15 cellular contexts compared by ENCODE assay signal in genomic region chr1:33128781-33129180, GRCh38.
DNase-seq lines count a peak whose midpoint lies in the region; ATAC-seq and TF ChIP-seq lines count a peak whose summit lies in the region.
"Had no signal": no experiment of that assay in that cellular context is flagged by ENCODE, and none has a peak within 500 bp of the region (broad histone marks: within the 10 kb centered on the region; RNA-seq: fewer than 3 reads in every experiment).

No MANE protein-coding gene starts in this region.

- no peak overlapping the region for H2AFZ ChIP-seq in OCI-LY3 (ENCODE audit: low read depth, low read length)

- H3K79me2 ChIP-seq in OCI-LY3 (ENCODE audit: low read length), result peaks cover 17% of the 10 kb centered on the region

- H3K9me3 Mint-ChIP-seq in stimulated activated naive B cell treated with anti-CD40 and anti-IgM and Interleukin-4, amounts not matched to agents 10 μg/mL and 1 μg/mL and 100 μg/mL, for 72 hours, result peaks cover 6 to 9% of the 10 kb centered on the region in 2 donors
- H3K9me3 Mint-ChIP-seq: memory B cell had no signal

- peaks cover 33 to 41% of the 10 kb centered on the region in 2 donors for H3K36me3 Mint-ChIP-seq in stimulated activated naive B cell treated with anti-CD40 and anti-IgM and Interleukin-4, amounts not matched to agents 10 μg/mL and 1 μg/mL and 100 μg/mL, for 72 hours

- H3K27ac Mint-ChIP-seq in stimulated activated naive B cell treated with anti-CD40 and anti-IgM and Interleukin-4, amounts not matched to agents 10 μg/mL and 1 μg/mL and 100 μg/mL, for 72 hours, result peak overlapping the region; percentile 53

- no peaks in the 10 kb centered on the region for H4K20me1 ChIP-seq in OCI-LY3 (ENCODE audit: insufficient read depth, low read length)

- H3K4me3 ChIP-seq in OCI-LY3 (ENCODE audit: low read length), result peak overlapping the region; percentile 88; the same call in 1 of the 2 replicates
- H3K4me3 ChIP-seq in coronary artery, result no peak overlapping the region
- H3K4me3 ChIP-seq: K562, ovary, SJCRH30 had no signal

- DNase-seq in activated effector memory CD4-positive, alpha-beta T cell treated with anti-CD3 and anti-CD28 coated beads, Interleukin-2, amount 50 U/mL, for 16 hours, result peak; percentile 49
- DNase-seq in activated effector memory CD4-positive, alpha-beta T cell treated with Interleukin-2 at 50 U/mL for 16 hours, result no peak
- peak; percentile 62 for DNase-seq in coronary artery (ENCODE audit: low spot score)
- no peak for DNase-seq in stimulated activated naive B cell treated with anti-CD40 and anti-IgM and Interleukin-4, amounts not matched to agents 10 μg/mL and 1 μg/mL and 100 μg/mL, for 72 hours
- no peak for DNase-seq in stimulated activated naive CD4-positive, alpha-beta T cell (lab: John Stamatoyannopoulos, UW)
- DNase-seq: NCI-H187 treated with DMSO at 0.1 percent for 48 hours, NCI-H774, ovary, SJCRH30 had no signal

- no peak overlapping the region for H3K9ac ChIP-seq in OCI-LY3 (ENCODE audit: low read length)

- peaks cover 2% of the 10 kb centered on the region for H3K36me3 ChIP-seq in OCI-LY3 (replicated peaks; ENCODE audit: low read depth, low read length)
- H3K36me3 ChIP-seq: ovary, SJCRH30 had no signal

- no peak for ATAC-seq in stimulated activated naive B cell treated with anti-CD40 and anti-IgM and Interleukin-4, amounts not matched to agents 10 μg/mL and 1 μg/mL and 100 μg/mL, for 72 hours (replicated peaks)
- ATAC-seq in HG03378 (IDR thresholded peaks at IDR 0.05; ENCODE audit: unreplicated experiment) (no peak), HG02981 (IDR thresholded peaks at IDR 0.05; ENCODE audit: unreplicated experiment) (no peak)
- ATAC-seq: activated CD4-positive, CD25-positive, alpha-beta regulatory T cell treated with anti-CD3 and anti-CD28 coated beads, Interleukin-2, amount 50 U/mL, for 24 hours; K562 had no signal

- H3K4me3 Mint-ChIP-seq in stimulated activated naive B cell treated with anti-CD40 and anti-IgM and Interleukin-4, amounts not matched to agents 10 μg/mL and 1 μg/mL and 100 μg/mL, for 72 hours, result no peak overlapping the region
- H3K4me3 Mint-ChIP-seq: memory B cell had no signal

- H3K4me1 ChIP-seq in OCI-LY3 (ENCODE audit: low read length), result peaks cover 14% of the 10 kb centered on the region

- H3K4me1 Mint-ChIP-seq in stimulated activated naive B cell treated with anti-CD40 and anti-IgM and Interleukin-4, amounts not matched to agents 10 μg/mL and 1 μg/mL and 100 μg/mL, for 72 hours, result peaks cover 25 to 43% of the 10 kb centered on the region in 2 donors

- 0 out of 2 replicates have a peak overlapping the region, but pooled peaks have one; percentile 95 for H3K27ac ChIP-seq in OCI-LY3 (ENCODE audit: low read length)
- no peak overlapping the region for H3K27ac ChIP-seq in coronary artery
- H3K27ac ChIP-seq: ovary, SJCRH30 had no signal

- H3K9me3 ChIP-seq in OCI-LY3 (ENCODE audit: insufficient read depth, low read length), result no peaks in the 10 kb centered on the region
- H3K9me3 ChIP-seq: ovary, SJCRH30 had no signal

- peak overlapping the region; percentile 74 for H3K4me2 ChIP-seq in OCI-LY3 (ENCODE audit: low read length)

- no peaks in the 10 kb centered on the region for H3K27me3 Mint-ChIP-seq in stimulated activated naive B cell treated with anti-CD40 and anti-IgM and Interleukin-4, amounts not matched to agents 10 μg/mL and 1 μg/mL and 100 μg/mL, for 72 hours
- H3K27me3 Mint-ChIP-seq: memory B cell had no signal

- no peak for TF ChIP-seq CTCF in OCI-LY3 (IDR thresholded peaks at IDR 0.05; ENCODE audit: low read depth, low read length)
- TF ChIP-seq CTCF in coronary artery (IDR thresholded peaks at IDR 0.05), result no peak

- H3K27me3 ChIP-seq in OCI-LY3 (ENCODE audit: low read depth, low read length), result no peaks in the 10 kb centered on the region
- H3K27me3 ChIP-seq: ovary, SJCRH30 had no signal

Comparison
In these comparisons a context has a peak if more than half of its experiments do, and no peak if none do; other contexts are left out.
1. DNase-seq: peak in activated effector memory CD4-positive, alpha-beta T cell treated with anti-CD3 and anti-CD28 coated beads, Interleukin-2, amount 50 U/mL, for 16 hours (single experiment) and coronary artery (single experiment); none in activated effector memory CD4-positive, alpha-beta T cell treated with Interleukin-2 at 50 U/mL for 16 hours (single experiment), stimulated activated naive B cell treated with anti-CD40 and anti-IgM and Interleukin-4, amounts not matched to agents 10 μg/mL and 1 μg/mL and 100 μg/mL, for 72 hours (single experiment) and stimulated activated naive CD4-positive, alpha-beta T cell (0 of 6).